In the genomic region with DNA sequence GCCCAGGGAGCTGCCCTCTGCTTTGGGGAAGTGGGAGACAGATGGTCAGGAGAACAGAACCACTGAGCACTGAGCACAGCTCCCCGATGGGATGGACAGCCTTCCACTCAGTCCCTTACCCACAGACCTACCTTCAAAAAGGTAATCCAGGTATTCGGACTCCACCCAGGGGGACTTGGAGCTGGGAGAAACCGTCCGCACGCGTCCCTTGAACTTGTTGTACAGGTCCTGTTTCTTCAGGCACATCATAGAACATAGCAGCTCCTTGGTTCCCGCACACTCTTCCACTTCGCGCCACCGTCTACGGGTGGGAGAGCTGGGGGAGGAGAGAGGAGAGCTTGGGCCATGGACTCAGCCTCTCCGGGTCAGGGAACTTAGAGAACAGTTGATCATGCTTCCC, we compare ENCODE assay signal across 5 cellular contexts. TPM values are rescaled to one million over a fixed set of nuclear protein-coding genes. Genes with fewer than 3 reads are reported as not detected.
"Had no signal": no experiment of that assay in that cellular context is flagged by ENCODE, and none has a peak within 500 bp of the region (broad histone marks: within the 10 kb centered on the region; RNA-seq: fewer than 3 reads in every experiment).

No MANE protein-coding gene starts in this region.

- H3K4me2 ChIP-seq: GM23338 had no signal

- H3K4me3 Mint-ChIP-seq: GM23338, H9 had no signal

- H3K9me3 Mint-ChIP-seq: H9 had no signal

- H2AFZ ChIP-seq: GM23338 had no signal

- ATAC-seq: GM23338, K562 had no signal

- DNase-seq: H9, HCEC 1CT, IMR-90 had no signal

- H3K4me1 Mint-ChIP-seq: GM23338, H9 had no signal

- H3K27ac Mint-ChIP-seq: GM23338, H9 had no signal

- H3K4me3 ChIP-seq: GM23338, K562 had no signal

RNA-seq across cellular contexts. Expression of a gene that starts 17.8 kb away (rescaled TPM):
- total RNA-seq: IMR-90, K562 had no signal
- polyA plus RNA-seq: IMR-90, K562 had no signal

RNA-seq across cellular contexts. Expression of a gene that starts 26.3 kb away (rescaled TPM):
- total RNA-seq: IMR-90, K562 had no signal
- polyA plus RNA-seq: IMR-90, K562 had no signal

RNA-seq across cellular contexts. Expression of a gene that starts 57.4 kb away (rescaled TPM):
- total RNA-seq: GM23338, IMR-90, K562 had no signal
- polyA plus RNA-seq: GM23338 had no signal
